Comparison of ENCODE assay signal across 8 cellular contexts in the genomic region with DNA sequence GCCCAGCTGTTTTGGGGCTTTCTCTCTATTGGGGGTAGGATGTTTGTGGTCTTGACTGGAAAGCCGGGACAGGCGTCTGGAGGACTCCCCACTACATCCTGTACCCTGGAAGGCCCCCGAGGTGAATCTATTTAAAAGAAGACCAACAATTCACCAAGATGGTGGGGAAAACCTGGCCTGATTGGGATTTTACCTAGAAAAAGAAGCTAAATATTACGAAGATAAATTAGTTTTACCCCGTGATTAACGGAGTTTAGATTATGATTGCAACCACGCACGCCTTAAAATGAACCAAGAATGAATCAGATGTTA. TPM values are rescaled to one million over a fixed set of nuclear protein-coding genes. Genes with fewer than 3 reads are reported as not detected.
DNase-seq lines count a peak whose midpoint lies in the region; ATAC-seq, FAIRE-seq and TF ChIP-seq lines count a peak whose summit lies in the region.
"Had no signal": no experiment of that assay in that cellular context is flagged by ENCODE, and none has a peak within 500 bp of the region (broad histone marks: within the 10 kb centered on the region; RNA-seq: fewer than 3 reads in every experiment).

No MANE protein-coding gene starts in this region.

- H3K4me3 ChIP-seq in iPS-18c (ENCODE audit: insufficient read depth, low read depth, low read length) (peak overlapping the region; percentile 67), stomach (peak overlapping the region; percentile 85 to 98 (median 90))

- H3K4me1 ChIP-seq in stomach: peaks cover 25 to 57% (median 50%) of the 10 kb centered on the region in 4 donors

- peak overlapping the region; percentile 83 for H3K4me3 Mint-ChIP-seq in HFFc6
- peak overlapping the region; percentile 69 for H3K4me3 Mint-ChIP-seq in activated CD4-positive, alpha-beta memory T cell treated with anti-CD3 and anti-CD28 coated beads, Interleukin-2, amount 10 ng/mL, durations not matched to agents 7 days and 5 days

- no peaks in the 10 kb centered on the region for H3K9me3 Mint-ChIP-seq in HFFc6
- no peaks in the 10 kb centered on the region for H3K9me3 Mint-ChIP-seq in activated CD4-positive, alpha-beta memory T cell treated with anti-CD3 and anti-CD28 coated beads, Interleukin-2, amount 10 ng/mL, durations not matched to agents 7 days and 5 days

- H3K36me3 ChIP-seq in stomach: no peaks in the 10 kb centered on the region

- H3K36me3 Mint-ChIP-seq in HFFc6 (ENCODE audit: low read depth): no peaks in the 10 kb centered on the region
- no peaks in the 10 kb centered on the region for H3K36me3 Mint-ChIP-seq in activated CD4-positive, alpha-beta memory T cell treated with anti-CD3 and anti-CD28 coated beads, Interleukin-2, amount 10 ng/mL, durations not matched to agents 7 days and 5 days (ENCODE audit: low read depth)

- 15 to 25% (median 19%) methylated on average over 8 of the region's 8 CpGs for WGBS in stomach, 5 donors

- intact Hi-C loops in stomach (cut with DNase I; ENCODE audit: low total_unique reads): no loop called here

- H3K27ac Mint-ChIP-seq in HFFc6: no peak overlapping the region
- peak overlapping the region; percentile 90 for H3K27ac Mint-ChIP-seq in activated CD4-positive, alpha-beta memory T cell treated with anti-CD3 and anti-CD28 coated beads, Interleukin-2, amount 10 ng/mL, durations not matched to agents 7 days and 5 days

- H3K27me3 ChIP-seq in stomach: peaks cover 0 to 23% (median 0%) of the 10 kb centered on the region in 3 donors

- peaks cover 29% of the 10 kb centered on the region for H3K4me1 Mint-ChIP-seq in HFFc6 (ENCODE audit: low read depth)
- peaks cover 76% of the 10 kb centered on the region for H3K4me1 Mint-ChIP-seq in activated CD4-positive, alpha-beta memory T cell treated with anti-CD3 and anti-CD28 coated beads, Interleukin-2, amount 10 ng/mL, durations not matched to agents 7 days and 5 days

- no peaks in the 10 kb centered on the region for H3K9me3 ChIP-seq in iPS-18c (ENCODE audit: control insufficient read depth, insufficient read depth, low read length)
- no peaks in the 10 kb centered on the region for H3K9me3 ChIP-seq in stomach

- peaks cover 40% of the 10 kb centered on the region for H3K27me3 Mint-ChIP-seq in HFFc6 (ENCODE audit: insufficient read depth)
- H3K27me3 Mint-ChIP-seq in activated CD4-positive, alpha-beta memory T cell treated with anti-CD3 and anti-CD28 coated beads, Interleukin-2, amount 10 ng/mL, durations not matched to agents 7 days and 5 days: no peaks in the 10 kb centered on the region

- H3K27ac ChIP-seq in stomach: peak overlapping the region; percentile 75 to 94 (median 94)

- POLR2A ChIA-PET in activated CD4-positive, alpha-beta memory T cell treated with anti-CD3 and anti-CD28 coated beads, Interleukin-2, amount 10 ng/mL, durations not matched to agents 7 days and 5 days (lab: Charles Lee): interaction anchor here (0.6 to 3.6 kb wide), 18 partner anchors 9 to 604 kb away, joined by 3 to 23 read pairs (median 6); a partner anchor contains a TSS

- no peak for TF ChIP-seq CTCF in HFFc6 (IDR thresholded peaks at IDR 0.05)
- TF ChIP-seq CTCF in stomach (IDR thresholded peaks at IDR 0.05): no peak

- DNase-seq in HFFc6 (no peak), stomach (no peak), RCC 7860 (ENCODE audit: low spot score) (no peak), erythroblast (lab: John Stamatoyannopoulos, UW) (no peak)
- no peak for DNase-seq in activated CD4-positive, alpha-beta memory T cell treated with anti-CD3 and anti-CD28 coated beads, Interleukin-2, amount 10 ng/mL, durations not matched to agents 7 days and 5 days
- DNase-seq: SHP77 treated with DMSO at 0.1 percent for 48 hours had no signal

- CTCF ChIA-PET in activated CD4-positive, alpha-beta memory T cell treated with anti-CD3 and anti-CD28 coated beads, Interleukin-2, amount 10 ng/mL, durations not matched to agents 7 days and 5 days (lab: Charles Lee): interaction anchor here (0.8 to 1.9 kb wide), 8 partner anchors 16 to 237 kb away, joined by 3 to 10 read pairs (median 4); a partner anchor contains a TSS

- ATAC-seq in HG02870 (IDR thresholded peaks at IDR 0.05; ENCODE audit: unreplicated experiment): no peak

- TF ChIP-seq POLR2A in stomach (IDR thresholded peaks at IDR 0.05) (no peak), erythroblast (IDR thresholded peaks at IDR 0.05; ENCODE audit: low read length) (no peak)

- no peak for FAIRE-seq in RCC 7860 (lab: Jason Lieb, UNC)

- no peak for TF ChIP-seq EP300 in stomach (IDR thresholded peaks at IDR 0.05)

RNA-seq across cellular contexts. Expression of a gene that starts 0.8 kb away (rescaled TPM):
- total RNA-seq in HFFc6 (2021; fragmentation: NEBNext Ultra II Directional; extraction: Animal tissue kit (Norgen Biotek cat#: 25700)): 1 to 10 TPM; 3.6 to 4.6 (median 4.1) TPM
- 1 to 10 TPM; 9.1 to 9.7 TPM for total RNA-seq in activated CD4-positive, alpha-beta memory T cell treated with anti-CD3 and anti-CD28 coated beads, Interleukin-2, amount 10 ng/mL, durations not matched to agents 7 days and 5 days
- total RNA-seq in stomach: 10 to 100 TPM in 2 of 5 donors, 1 to 10 TPM in 2, not detected in 1; 1.7 to 14.5 (median 6.9) TPM
- 1 to 10 TPM; 2.3 to 6.5 (median 4.1) TPM for polyA plus RNA-seq in stomach

RNA-seq across cellular contexts. Expression of a gene that starts 5.3 kb away (rescaled TPM):
- not detected for total RNA-seq in HFFc6 (2021; fragmentation: NEBNext Ultra II Directional; extraction: Animal tissue kit (Norgen Biotek cat#: 25700))
- total RNA-seq in activated CD4-positive, alpha-beta memory T cell treated with anti-CD3 and anti-CD28 coated beads, Interleukin-2, amount 10 ng/mL, durations not matched to agents 7 days and 5 days: 10 to 100 TPM; 12.3 to 12.4 TPM
- total RNA-seq in stomach: 1 to 10 TPM in 1 of 5 donors, under 1 TPM in 2, not detected in 2; under 0.01 to 1.4 (median 0.18) TPM
- under 1 TPM; 0.19 to 0.80 (median 0.76) TPM for polyA plus RNA-seq in stomach

RNA-seq across cellular contexts. Expression of a gene that starts 50.9 kb away (rescaled TPM):
- total RNA-seq in HFFc6 (2021; fragmentation: NEBNext Ultra II Directional; extraction: Animal tissue kit (Norgen Biotek cat#: 25700)): 10 to 100 TPM; 24.4 to 28.9 (median 24.9) TPM
- total RNA-seq in activated CD4-positive, alpha-beta memory T cell treated with anti-CD3 and anti-CD28 coated beads, Interleukin-2, amount 10 ng/mL, durations not matched to agents 7 days and 5 days: 1 to 10 TPM; 2.5 to 3.4 TPM
- 10 to 100 TPM; 11.2 to 51.0 (median 23.9) TPM for total RNA-seq in stomach
- polyA plus RNA-seq in stomach: 10 to 100 TPM; 21.5 to 55.9 (median 44.6) TPM

Comparison
In these comparisons a context has a peak if more than half of its experiments do, and no peak if none do; other contexts are left out.
1. RNA of a gene that starts 5.3 kb away (total RNA-seq): 12.3 to 12.4 TPM in activated CD4-positive, alpha-beta memory T cell treated with anti-CD3 and anti-CD28 coated beads, Interleukin-2, amount 10 ng/mL, durations not matched to agents 7 days and 5 days; not detected in HFFc6 and under 0.01 to 1.4 TPM in stomach; every median in the first group is over 4 times any median in the second.